ENCODE assay signal across 8 cellular contexts in the genomic region with DNA sequence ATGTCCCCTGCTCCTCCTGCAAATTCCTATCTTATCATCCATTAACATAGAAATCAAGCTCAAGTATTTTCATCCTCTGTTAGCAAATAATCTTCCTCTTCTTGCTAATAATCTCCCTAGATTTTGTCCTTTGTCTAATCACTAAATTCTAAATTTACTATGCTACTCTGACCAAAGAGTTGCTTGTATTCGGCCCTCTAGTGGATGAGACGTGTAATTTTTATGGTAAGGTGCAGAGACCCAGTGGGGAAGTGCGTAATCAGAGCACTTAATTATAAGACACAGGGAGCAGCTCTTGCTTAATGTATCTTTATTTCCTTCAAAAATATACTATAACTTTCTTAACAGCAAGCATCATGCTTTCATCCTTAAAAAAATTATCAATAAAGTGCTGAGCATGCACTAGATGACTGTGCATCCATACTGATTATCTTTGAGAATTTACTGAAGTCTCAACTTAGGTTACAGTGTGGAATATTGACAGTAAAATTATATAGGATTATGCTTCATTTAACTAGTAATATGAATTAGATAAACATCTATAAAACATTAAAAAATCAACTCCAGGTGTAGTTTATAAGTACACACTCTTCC.
DNase-seq lines count a peak whose midpoint lies in the region; ATAC-seq and TF ChIP-seq lines count a peak whose summit lies in the region.

No MANE protein-coding gene starts in this region.

- no peak for TF ChIP-seq POLR2A in upper lobe of left lung (IDR thresholded peaks at IDR 0.05)

- TF ChIP-seq CTCF in upper lobe of left lung (IDR thresholded peaks at IDR 0.05), result peak; percentile 28 to 66 (median 54)

- H3K4me1 ChIP-seq in upper lobe of left lung, result no peaks in the 10 kb centered on the region

- H3K9me3 ChIP-seq in upper lobe of left lung, result no peaks in the 10 kb centered on the region

- H3K27ac ChIP-seq in upper lobe of left lung, result no peak overlapping the region

- in situ Hi-C loops in T47D (cut with HindIII; ENCODE audit: low pct_unique_long_range_greater_than_20kb, low sequenced_read_pairs), result no loop called here

- TF ChIP-seq EP300 in upper lobe of left lung (IDR thresholded peaks at IDR 0.05), result no peak

- WGBS in upper lobe of left lung, 2 donors, result 10% methylated on average over 3 of the region's 3 CpGs

- no peaks in the 10 kb centered on the region for H3K27me3 ChIP-seq in upper lobe of left lung

- peak; percentile 96 for ATAC-seq in GM18867 (IDR thresholded peaks at IDR 0.05; ENCODE audit: unreplicated experiment)
- ATAC-seq in HG03025 (IDR thresholded peaks at IDR 0.05; ENCODE audit: low FRiP score, unreplicated experiment), result peak; percentile 79
- ATAC-seq in upper lobe of left lung (ENCODE audit: low FRiP score in 2 of 2), result peak in 1 of 2 donors; percentile 85

- no peaks in the 10 kb centered on the region for H3K36me3 ChIP-seq in upper lobe of left lung

- DNase-seq in COLO829 (ENCODE audit: low spot score) (peak; percentile 18), NCI-H345 treated with DMSO at 0.1 percent for 48 hours (lab: John Stamatoyannopoulos, UW; ENCODE audit: unreplicated experiment) (peak; percentile 46), T47D (ENCODE audit: low read depth in 1 of 2, low spot score in 1 of 2) (peak; percentile 40 to 59), kidney tubule cell (ENCODE audit: low spot score) (peak; percentile 49), upper lobe of left lung (no peak)
- no peak for DNase-seq in activated CD4-positive, alpha-beta T cell treated with anti-CD3 and anti-CD28 coated beads, Interleukin-2, amount 50 U/mL, for 1 hour

- H3K4me3 ChIP-seq in upper lobe of left lung, result no peak overlapping the region

Comparison
In these comparisons a context has a peak if more than half of its experiments do, and no peak if none do; other contexts are left out.
1. DNase-seq: peak in COLO829 (single experiment), NCI-H345 treated with DMSO at 0.1 percent for 48 hours (single experiment), T47D (2 of 2) and kidney tubule cell (single experiment); none in upper lobe of left lung (0 of 2) and activated CD4-positive, alpha-beta T cell treated with anti-CD3 and anti-CD28 coated beads, Interleukin-2, amount 50 U/mL, for 1 hour (single experiment).